In the genomic region with DNA sequence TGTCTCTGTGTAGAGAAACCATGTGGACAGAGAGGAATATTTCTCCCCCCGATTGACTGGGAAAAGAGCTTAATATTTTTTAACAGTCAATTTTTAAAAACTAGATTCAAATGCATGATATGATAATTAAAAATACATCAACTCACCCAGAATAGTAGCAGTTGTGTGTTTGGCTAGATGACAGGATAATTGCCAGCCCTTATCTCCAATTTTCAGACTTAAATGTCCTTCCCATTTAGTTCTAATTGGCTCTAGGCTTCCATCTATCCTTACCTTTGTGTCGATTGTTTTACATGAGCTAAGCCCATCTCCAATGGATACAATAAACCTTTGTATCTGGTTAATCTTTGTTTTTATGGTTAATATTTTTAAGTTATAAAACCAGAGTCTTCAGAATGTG, we compare ENCODE assay signal across 18 cellular contexts.
"Had no signal": no experiment of that assay in that cellular context is flagged by ENCODE, and none has a peak within 500 bp of the region (broad histone marks: within the 10 kb centered on the region; RNA-seq: fewer than 3 reads in every experiment).

No MANE protein-coding gene starts in this region.

- DNase-seq: colonic mucosa; dermis blood vessel endothelial cell; effector memory CD8-positive, alpha-beta T cell; hypothalamus; left ventricle myocardium superior; lower lobe of right lung; naive thymus-derived CD8-positive, alpha-beta T cell; nephron progenitor cell; nucleus accumbens; psoas muscle; right cardiac atrium; sigmoid colon; stimulated activated CD4-positive, alpha-beta T cell treated with anti-CD3 and anti-CD28 coated beads, Interleukin-4, amount 100 ng/mL, for 4 hours; stimulated activated naive CD8-positive, alpha-beta T cell treated with anti-CD3 and anti-CD28 coated beads, Interleukin-15, Interleukin-2, amounts not matched to agents 100 U/mL and 50 U/mL, for 24 hours; substantia nigra; testis; tibial artery had no signal

- ATAC-seq: effector memory CD8-positive, alpha-beta T cell; left ventricle myocardium superior; lower lobe of right lung; naive thymus-derived CD8-positive, alpha-beta T cell; psoas muscle; right cardiac atrium; stimulated activated memory B cell treated with anti-CD40 and anti-IgM and Interleukin-4, amounts not matched to agents 10 μg/mL and 1 μg/mL and 100 μg/mL, for 72 hours; stimulated activated naive CD8-positive, alpha-beta T cell treated with anti-CD3 and anti-CD28 coated beads, Interleukin-15, Interleukin-2, amounts not matched to agents 100 U/mL and 50 U/mL, for 24 hours had no signal
